In genomic region chr13:76894401-76895110, GRCh38 we compare ENCODE assay signal across 11 cellular contexts. TPM values are rescaled to one million over a fixed set of nuclear protein-coding genes. Genes with fewer than 3 reads are reported as not detected.
DNase-seq lines count a peak whose midpoint lies in the region; ATAC-seq lines count a peak whose summit lies in the region.
"Had no signal": no experiment of that assay in that cellular context is flagged by ENCODE, and none has a peak within 500 bp of the region (broad histone marks: within the 10 kb centered on the region; RNA-seq: fewer than 3 reads in every experiment).

No MANE protein-coding gene starts in this region.

- no peak for DNase-seq in activated T-cell treated with anti-CD3 and anti-CD28 coated beads, Interleukin-2, amount 50 U/mL, for 4 hours
- DNase-seq in activated T-cell treated with anti-CD3 and anti-CD28 coated beads for 4 hours (no peak), kidney tubule cell (ENCODE audit: low spot score) (peak; percentile 81), glomerular visceral epithelial cell (ENCODE audit: extremely low spot score) (no peak), SKM-1 (lab: John Stamatoyannopoulos, UW; ENCODE audit: unreplicated experiment) (no peak), kidney glomerular epithelial cell (lab: John Stamatoyannopoulos, UW) (no peak)
- DNase-seq: NK-92 treated with Interleukin-12 subunit alpha and Interleukin-12 subunit beta, amount 100 ng/mL, for 24 hours had no signal

- peaks cover 8% of the 10 kb centered on the region for H3K9me3 Mint-ChIP-seq in activated T-cell treated with anti-CD3 and anti-CD28 coated beads, Interleukin-2, amount 50 U/mL, for 4 hours

- peaks cover 10% of the 10 kb centered on the region for H3K4me1 Mint-ChIP-seq in activated T-cell treated with anti-CD3 and anti-CD28 coated beads, Interleukin-2, amount 50 U/mL, for 4 hours (ENCODE audit: low read depth)

- peak; percentile 43 to 62 for ATAC-seq in activated T-cell treated with anti-CD3 and anti-CD28 coated beads, Interleukin-2, amount 50 U/mL, for 4 hours
- peak; percentile 67 for ATAC-seq in GM21529 (IDR thresholded peaks at IDR 0.05; ENCODE audit: unreplicated experiment)
- ATAC-seq in HG03442 (IDR thresholded peaks at IDR 0.05; ENCODE audit: unreplicated experiment), result peak; percentile 70
- ATAC-seq: body of pancreas had no signal

- peaks cover 11% of the 10 kb centered on the region for H3K27me3 Mint-ChIP-seq in activated T-cell treated with anti-CD3 and anti-CD28 coated beads, Interleukin-2, amount 50 U/mL, for 4 hours (ENCODE audit: low read depth)

- no peak overlapping the region for H3K4me3 Mint-ChIP-seq in activated T-cell treated with anti-CD3 and anti-CD28 coated beads, Interleukin-2, amount 50 U/mL, for 4 hours

- peaks cover 2% of the 10 kb centered on the region for H3K36me3 Mint-ChIP-seq in activated T-cell treated with anti-CD3 and anti-CD28 coated beads, Interleukin-2, amount 50 U/mL, for 4 hours (ENCODE audit: insufficient read depth)

RNA-seq across cellular contexts. Expression of gene KCTD12, which starts 8.4 kb away (rescaled TPM):
- 10 to 100 TPM in 1 of 3 donors, 1 to 10 TPM in 2; 6.3 to 11.4 (median 9.0) TPM for total RNA-seq in activated T-cell treated with anti-CD3 and anti-CD28 coated beads, Interleukin-2, amount 50 U/mL, for 4 hours

RNA-seq across cellular contexts. Expression of gene ACOD1, which starts 53.8 kb away (rescaled TPM):
- total RNA-seq in activated T-cell treated with anti-CD3 and anti-CD28 coated beads, Interleukin-2, amount 50 U/mL, for 4 hours, result not detected
- total RNA-seq: body of pancreas; T-helper 2 cell treated with Interferon-gamma antibody and Interleukin-4, amounts not matched to agents 100 ng/mL and 5 ng/mL, for 36 hours had no signal
